12 cellular contexts compared by ENCODE assay signal in the genomic region with DNA sequence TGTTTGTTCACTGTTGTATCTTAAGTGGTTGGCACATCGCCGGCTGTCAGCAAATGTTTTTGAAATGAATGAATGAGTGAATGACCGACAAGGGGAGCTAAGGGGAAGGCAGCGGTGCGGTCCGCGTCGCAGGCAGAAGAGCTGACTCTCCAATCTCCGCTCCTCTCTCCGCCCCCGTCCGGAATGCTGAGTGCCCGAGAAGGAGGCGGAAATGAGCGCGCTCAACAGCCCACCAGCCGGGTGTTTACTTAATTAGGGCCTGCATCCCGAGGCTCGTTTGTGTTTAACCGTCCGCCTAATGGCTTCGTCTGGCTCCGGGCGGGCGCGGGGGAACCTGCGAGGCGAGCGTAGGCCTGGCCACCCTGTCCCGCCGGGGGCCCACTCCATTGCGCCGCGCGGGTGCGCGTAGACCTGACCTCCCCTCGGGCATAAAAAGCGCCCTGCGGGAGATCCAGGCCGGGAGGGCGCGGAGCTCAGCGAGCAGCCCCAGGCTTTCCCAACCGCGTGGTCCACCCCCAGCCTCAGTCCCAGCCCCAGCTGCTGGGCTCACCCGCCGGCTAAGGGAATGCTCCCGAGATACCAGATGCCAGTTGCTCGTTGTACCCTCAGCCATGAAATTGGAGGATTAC. TPM values are rescaled to one million over a fixed set of nuclear protein-coding genes. Genes with fewer than 3 reads are reported as not detected.
A peak's percentile ranks its signal among the peaks of the same experiment; 100 is the strongest.
DNase-seq lines count a peak whose midpoint lies in the region; ATAC-seq and TF ChIP-seq lines count a peak whose summit lies in the region.
"Had no signal": no experiment of that assay in that cellular context is flagged by ENCODE, and none has a peak within 500 bp of the region (broad histone marks: within the 10 kb centered on the region; RNA-seq: fewer than 3 reads in every experiment).

No MANE protein-coding gene starts in this region.

- H3K9me3 Mint-ChIP-seq in activated T-cell treated with anti-CD3 and anti-CD28 coated beads, Interleukin-2, amount 50 U/mL, for 72 hours, result no peaks in the 10 kb centered on the region

- TF ChIP-seq CTCF in testis (IDR thresholded peaks at IDR 0.05), result no peak

- no peak for TF ChIP-seq POLR2A in testis (IDR thresholded peaks at IDR 0.05)

- DNase-seq in activated T-cell treated with anti-CD3 and anti-CD28 coated beads, Interleukin-2, amount 50 U/mL, for 72 hours, result peak; percentile 10 to 18
- no peak for DNase-seq in activated T-cell treated with anti-CD3 and anti-CD28 coated beads, Interleukin-2, amount 50 U/mL, for 48 hours
- DNase-seq in SHP77 (lab: John Stamatoyannopoulos, UW) (peak; percentile 7 to 52), testis (peak; percentile 28), NCI-H1694 (lab: John Stamatoyannopoulos, UW) (no peak), GF-D8 (lab: John Stamatoyannopoulos, UW) (no peak), globus pallidus (ENCODE audit: low spot score) (no peak)
- DNase-seq: stimulated activated naive CD4-positive, alpha-beta T cell had no signal

- H3K36me3 ChIP-seq in testis (ENCODE audit: low read depth, missing control alignments), result no peaks in the 10 kb centered on the region
- H3K36me3 ChIP-seq: prostate gland had no signal

- peaks cover 28% of the 10 kb centered on the region for H3K4me1 Mint-ChIP-seq in activated T-cell treated with anti-CD3 and anti-CD28 coated beads, Interleukin-2, amount 50 U/mL, for 72 hours (ENCODE audit: low read depth)

- H3K27me3 Mint-ChIP-seq in activated T-cell treated with anti-CD3 and anti-CD28 coated beads, Interleukin-2, amount 50 U/mL, for 72 hours (ENCODE audit: low read depth), result peaks cover 42% of the 10 kb centered on the region

- WGBS in testis, 2 donors, result 14 to 24% methylated on average over 4 to 37 of the region's 50 CpGs

- intact Hi-C loops in testis (cut with DNase I; ENCODE audit: low total_unique reads), result no loop called here

- no peak for ATAC-seq in activated T-cell treated with anti-CD3 and anti-CD28 coated beads, Interleukin-2, amount 50 U/mL, for 72 hours (replicated peaks in 1 of 2)
- ATAC-seq: esophagus mucosa had no signal

- H3K9me3 ChIP-seq in iPS-18c (ENCODE audit: control insufficient read depth, insufficient read depth, low read length), result no peaks in the 10 kb centered on the region
- no peaks in the 10 kb centered on the region for H3K9me3 ChIP-seq in testis
- H3K9me3 ChIP-seq: prostate gland had no signal

- H3K27me3 ChIP-seq in testis, result no peaks in the 10 kb centered on the region

- H3K36me3 Mint-ChIP-seq in activated T-cell treated with anti-CD3 and anti-CD28 coated beads, Interleukin-2, amount 50 U/mL, for 72 hours (ENCODE audit: insufficient read depth in 2 of 2), result peaks cover 0 to 3% of the 10 kb centered on the region in 2 donors

- H3K27ac Mint-ChIP-seq in activated T-cell treated with anti-CD3 and anti-CD28 coated beads, Interleukin-2, amount 50 U/mL, for 72 hours, result no peak overlapping the region

- no peak overlapping the region for H3K27ac ChIP-seq in testis
- H3K27ac ChIP-seq: C4-2B, prostate gland had no signal

- H3K4me1 ChIP-seq in testis, result peaks cover 11% of the 10 kb centered on the region
- H3K4me1 ChIP-seq: prostate gland had no signal

- H3K4me3 ChIP-seq in iPS-18c (ENCODE audit: insufficient read depth, low read depth, low read length) (peak overlapping the region; percentile 45), testis (peak overlapping the region in 1 of 2 donors; percentile 25)

- H3K4me3 Mint-ChIP-seq in activated T-cell treated with anti-CD3 and anti-CD28 coated beads, Interleukin-2, amount 50 U/mL, for 72 hours, result peak overlapping the region; percentile 15 to 55

RNA-seq across cellular contexts. Expression of a gene that starts 2.6 kb away (rescaled TPM):
- 10 to 100 TPM; 15.2 to 24.3 TPM for total RNA-seq in activated T-cell treated with anti-CD3 and anti-CD28 coated beads, Interleukin-2, amount 50 U/mL, for 72 hours
- 1 to 10 TPM; 3.0 to 8.2 TPM for total RNA-seq in testis
- polyA plus RNA-seq in testis (ENCODE audit: insufficient read depth, low read depth, low replicate concordance), result 5.4 TPM

Comparison
In these comparisons a context has a peak if more than half of its experiments do, and no peak if none do; other contexts are left out.
1. DNase-seq: peak in activated T-cell treated with anti-CD3 and anti-CD28 coated beads, Interleukin-2, amount 50 U/mL, for 72 hours (2 of 2), SHP77 (2 of 2) and testis (single experiment); none in activated T-cell treated with anti-CD3 and anti-CD28 coated beads, Interleukin-2, amount 50 U/mL, for 48 hours (0 of 2), NCI-H1694 (single experiment), GF-D8 (single experiment) and globus pallidus (single experiment).